In the genomic region with DNA sequence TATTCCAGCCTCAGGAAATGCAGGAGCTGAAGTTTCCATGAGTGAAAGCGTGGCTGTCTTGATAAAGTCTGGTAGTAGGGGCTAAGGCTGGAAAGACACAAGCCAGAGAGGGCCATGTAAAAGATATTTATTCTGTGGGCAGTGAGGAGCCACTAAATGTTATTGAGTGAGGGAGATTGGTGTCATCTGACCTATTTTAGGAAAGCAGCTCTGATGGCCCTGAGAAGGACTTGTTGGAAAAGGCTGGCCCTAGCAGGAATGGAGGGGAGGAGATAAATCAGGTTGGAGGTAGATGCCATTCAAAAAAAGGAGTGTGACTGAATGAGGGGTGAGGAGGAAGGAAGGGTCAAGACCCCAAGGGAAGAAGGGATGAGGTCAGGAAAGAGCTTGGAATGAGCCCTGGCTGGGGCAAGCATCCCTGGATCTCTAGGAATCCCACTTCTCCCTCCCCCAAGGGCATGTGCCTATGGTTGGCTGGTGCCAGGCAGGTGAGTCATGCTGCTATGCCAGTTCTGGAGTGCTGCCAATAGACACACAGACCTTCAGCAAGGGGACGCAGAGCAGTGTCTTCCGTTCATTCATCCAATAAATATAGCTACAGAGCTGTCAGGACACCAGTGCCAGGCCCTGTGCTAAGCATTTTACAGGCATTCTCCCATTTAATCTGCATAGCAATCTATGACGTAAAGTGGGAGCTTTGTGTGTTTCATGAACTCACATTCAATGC, we compare ENCODE assay signal across 10 cellular contexts. TPM values are rescaled to one million over a fixed set of nuclear protein-coding genes. Genes with fewer than 3 reads are reported as not detected.
A peak's percentile ranks its signal among the peaks of the same experiment; 100 is the strongest.
DNase-seq lines count a peak whose midpoint lies in the region; ATAC-seq, FAIRE-seq and TF ChIP-seq lines count a peak whose summit lies in the region.
"Had no signal": no experiment of that assay in that cellular context is flagged by ENCODE, and none has a peak within 500 bp of the region (broad histone marks: within the 10 kb centered on the region; RNA-seq: fewer than 3 reads in every experiment).

No MANE protein-coding gene starts in this region.

- ATAC-seq in left lobe of liver (peak; percentile 85), HG02798 (IDR thresholded peaks at IDR 0.05; ENCODE audit: poor library complexity, unreplicated experiment) (no peak), sciatic nerve (no peak)

- H3K4me1 Mint-ChIP-seq in Calu3 (ENCODE audit: low read depth, unreplicated experiment): peaks cover 45% of the 10 kb centered on the region
- H3K4me1 Mint-ChIP-seq: activated naive CD8-positive, alpha-beta T cell treated with anti-CD3 and anti-CD28 coated beads, Interleukin-2, amount 10 ng/mL, durations not matched to agents 7 days and 5 days had no signal

- DNase-seq in Calu3: peak; percentile 84
- DNase-seq in NCI-H2081 (lab: John Stamatoyannopoulos, UW): peak; percentile 63 to 79
- peak; percentile 89 for DNase-seq in bronchial epithelial cell (ENCODE audit: low read depth)
- peak; percentile 90 for DNase-seq in left lobe of liver (ENCODE audit: low spot score)
- no peak for DNase-seq in GM19240 (ENCODE audit: insufficient read length, low spot score)
- no peak for DNase-seq in sciatic nerve (ENCODE audit: low spot score)
- no peak for DNase-seq in cortex of kidney (lab: John Stamatoyannopoulos, UW)
- DNase-seq: activated naive CD8-positive, alpha-beta T cell treated with anti-CD3 and anti-CD28 coated beads, Interleukin-2, amount 10 ng/mL, durations not matched to agents 7 days and 5 days had no signal

- H3K4me3 ChIP-seq in bronchial epithelial cell (ENCODE audit: low read depth, low read length): no peak overlapping the region

- no peaks in the 10 kb centered on the region for H3K27me3 ChIP-seq in bronchial epithelial cell (ENCODE audit: control insufficient read depth, insufficient read depth, low read length)

- TF ChIP-seq CTCF in Calu3 (IDR thresholded peaks at IDR 0.05; ENCODE audit: unreplicated experiment) (no peak), bronchial epithelial cell (IDR thresholded peaks at IDR 0.05; ENCODE audit: insufficient read depth, low read length, severe bottlenecking) (no peak)

- FAIRE-seq in bronchial epithelial cell (lab: Jason Lieb, UNC): peak; percentile 97
- FAIRE-seq: GM18507 had no signal

- H3K4me3 Mint-ChIP-seq in Calu3 (ENCODE audit: low read depth, unreplicated experiment): no peak overlapping the region
- H3K4me3 Mint-ChIP-seq: activated naive CD8-positive, alpha-beta T cell treated with anti-CD3 and anti-CD28 coated beads, Interleukin-2, amount 10 ng/mL, durations not matched to agents 7 days and 5 days had no signal

- peaks cover 2% of the 10 kb centered on the region for H3K36me3 ChIP-seq in bronchial epithelial cell (ENCODE audit: control insufficient read depth, insufficient read depth, low read length)

- intact Hi-C loops in Calu3 (cut with micrococcal nuclease; ENCODE audit: unreplicated experiment): no loop called here
- intact Hi-C loops in sciatic nerve (cut with DNase I): no loop called here

- CTCF ChIA-PET in Calu3 (lab: Charles Lee): interaction anchor here (0.6 to 2.4 kb wide), 4 partner anchors 9 to 151 kb away, joined by 3 to 7 read pairs (median 4); a partner anchor contains a TSS

- peak overlapping the region; percentile 73 for H3K27ac Mint-ChIP-seq in Calu3 (ENCODE audit: unreplicated experiment)
- H3K27ac Mint-ChIP-seq: activated naive CD8-positive, alpha-beta T cell treated with anti-CD3 and anti-CD28 coated beads, Interleukin-2, amount 10 ng/mL, durations not matched to agents 7 days and 5 days had no signal

- H3K9me3 Mint-ChIP-seq in Calu3 (ENCODE audit: low read depth, unreplicated experiment): no peaks in the 10 kb centered on the region
- H3K9me3 Mint-ChIP-seq: activated naive CD8-positive, alpha-beta T cell treated with anti-CD3 and anti-CD28 coated beads, Interleukin-2, amount 10 ng/mL, durations not matched to agents 7 days and 5 days had no signal

- BruUV-seq in Calu3 (replicated peaks; lab: Mats Ljungman, UMichigan): no TSS peak

- peaks cover 4% of the 10 kb centered on the region for H3K36me3 Mint-ChIP-seq in Calu3 (ENCODE audit: insufficient read depth, unreplicated experiment)
- H3K36me3 Mint-ChIP-seq: activated naive CD8-positive, alpha-beta T cell treated with anti-CD3 and anti-CD28 coated beads, Interleukin-2, amount 10 ng/mL, durations not matched to agents 7 days and 5 days had no signal

- no peaks in the 10 kb centered on the region for H3K27me3 Mint-ChIP-seq in Calu3 (ENCODE audit: unreplicated experiment)

RNA-seq across cellular contexts. Expression of a gene that starts 2.0 kb away (rescaled TPM):
- total RNA-seq in Calu3 (2022): 0.47 and 0.90 TPM in 2 replicates
- total RNA-seq in bronchial epithelial cell: 0.26 TPM in 2 replicates
- not detected for total RNA-seq in left lobe of liver
- not detected for total RNA-seq in sciatic nerve

RNA-seq across cellular contexts. Expression of a gene that starts 9.7 kb away (rescaled TPM):
- total RNA-seq in Calu3 (2022): 7.8 and 7.9 TPM in 2 replicates
- total RNA-seq in bronchial epithelial cell: 0.13 and 0.26 TPM in 2 replicates
- 66.2 TPM for total RNA-seq in left lobe of liver
- 4.1 TPM for total RNA-seq in sciatic nerve
- total RNA-seq: activated naive CD8-positive, alpha-beta T cell treated with anti-CD3 and anti-CD28 coated beads, Interleukin-2, amount 10 ng/mL, durations not matched to agents 7 days and 5 days had no signal

RNA-seq across cellular contexts. Expression of a gene that starts 15.0 kb away (rescaled TPM):
- 1.5 and 1.7 TPM in 2 replicates for total RNA-seq in Calu3 (2022)
- under 0.01 TPM in 1 of 2 replicates, not detected in the other for total RNA-seq in bronchial epithelial cell
- 3.7 TPM for total RNA-seq in left lobe of liver
- not detected for total RNA-seq in sciatic nerve
- total RNA-seq: activated naive CD8-positive, alpha-beta T cell treated with anti-CD3 and anti-CD28 coated beads, Interleukin-2, amount 10 ng/mL, durations not matched to agents 7 days and 5 days had no signal

RNA-seq across cellular contexts. Expression of a gene that starts 58.8 kb away (rescaled TPM):
- 5.5 and 6.2 TPM in 2 replicates for total RNA-seq in Calu3 (2022)
- total RNA-seq in bronchial epithelial cell: 7.1 and 9.0 TPM in 2 replicates
- 0.81 TPM for total RNA-seq in left lobe of liver
- 9.9 TPM for total RNA-seq in sciatic nerve

Comparison
In these comparisons a context has a peak if more than half of its experiments do, and no peak if none do; other contexts are left out.
1. DNase-seq: peak in Calu3 (single experiment), NCI-H2081 (2 of 2), bronchial epithelial cell (single experiment) and left lobe of liver (single experiment); none in GM19240 (single experiment), sciatic nerve (single experiment) and cortex of kidney (single experiment).